Comparison of ENCODE assay signal across 25 cellular contexts in genomic region chr3:13102386-13103345, GRCh38. TPM values are rescaled to one million over a fixed set of nuclear protein-coding genes. Genes with fewer than 3 reads are reported as not detected.
DNase-seq lines count a peak whose midpoint lies in the region; ATAC-seq, FAIRE-seq and TF ChIP-seq lines count a peak whose summit lies in the region.
"Had no signal": no experiment of that assay in that cellular context is flagged by ENCODE, and none has a peak within 500 bp of the region (broad histone marks: within the 10 kb centered on the region; RNA-seq: fewer than 3 reads in every experiment).

No MANE protein-coding gene starts in this region.

- H3K4me1 ChIP-seq in kidney (ENCODE audit: control insufficient read depth in 1 of 2, insufficient read depth in 1 of 2, low read depth in 1 of 2, low read length in 2 of 2) (no peaks in the 10 kb centered on the region), spleen (peaks cover 0 to 7% (median 0%) of the 10 kb centered on the region in 6 donors), tibial artery (no peaks in the 10 kb centered on the region)

- no peak for ATAC-seq in Right ventricle myocardium superior (ENCODE audit: poor library complexity)
- no peak for ATAC-seq in left ventricle myocardium superior
- ATAC-seq: GM12878, Panc1, SK-N-SH treated with all-trans-retinoic acid at 6 μM for 48 hours had no signal

- no peaks in the 10 kb centered on the region for H3K27me3 ChIP-seq in spleen (replicated peaks in 1 of 7)
- H3K27me3 ChIP-seq in tibial artery, result peaks cover 0 to 12% of the 10 kb centered on the region in 2 donors

- H3K27ac ChIP-seq in kidney (ENCODE audit: low read depth in 2 of 2, low read length in 2 of 2) (no peak overlapping the region), spleen (no peak overlapping the region), tibial artery (no peak overlapping the region)
- H3K27ac ChIP-seq: C4-2B, GM23248 had no signal

- H3K36me3 ChIP-seq in kidney (ENCODE audit: control insufficient read depth in 1 of 2, insufficient read depth in 2 of 2, low read length in 2 of 2) (no peaks in the 10 kb centered on the region), spleen (no peaks in the 10 kb centered on the region), tibial artery (no peaks in the 10 kb centered on the region)

- H3K4me3 ChIP-seq in kidney (ENCODE audit: low read length in 2 of 2) (no peak overlapping the region), spleen (no peak overlapping the region), tibial artery (no peak overlapping the region)
- H3K4me3 ChIP-seq: GM12878, GM23248 had no signal

- no peak for FAIRE-seq in kidney (lab: Jason Lieb, UNC)
- FAIRE-seq: GM12878 had no signal

- TF ChIP-seq POLR2A in spleen (IDR thresholded peaks at IDR 0.05), result no peak

- no peaks in the 10 kb centered on the region for H3K9me3 ChIP-seq in kidney (ENCODE audit: control insufficient read depth in 1 of 2, low read length in 2 of 2)
- H3K9me3 ChIP-seq in spleen, result peaks cover 0 to 3% (median 0%) of the 10 kb centered on the region in 8 donors
- H3K9me3 ChIP-seq in tibial artery, result no peaks in the 10 kb centered on the region

- H3K9ac ChIP-seq in kidney (ENCODE audit: low read length in 2 of 2), result no peak overlapping the region
- H3K9ac ChIP-seq: GM23248 had no signal

- TF ChIP-seq CTCF in kidney (IDR thresholded peaks at IDR 0.05; ENCODE audit: borderline replicate concordance, extremely low read depth, insufficient read depth) (no peak), spleen (IDR thresholded peaks at IDR 0.05 in 8 of 11, conservative IDR thresholded peaks at IDR 0.05 in 3 of 11) (no peak), tibial artery (IDR thresholded peaks at IDR 0.05) (no peak)

- intact Hi-C loops in Right ventricle myocardium superior (cut with DNase I) (no loop called here), left ventricle myocardium superior (cut with micrococcal nuclease) (no loop called here), kidney (cut with DNase I) (no loop called here), spleen (cut with DNase I; ENCODE audit: low total_unique reads) (no loop called here), tibial artery (cut with DNase I; ENCODE audit: low total_unique reads) (no loop called here)

- peak; percentile 14 for DNase-seq in Right ventricle myocardium superior
- DNase-seq in left ventricle myocardium superior, result no peak
- DNase-seq in kidney, result peak; percentile 55
- DNase-seq in spleen, result peak; percentile 60
- DNase-seq in activated CD4-positive, CD25-positive, alpha-beta regulatory T cell (lab: John Stamatoyannopoulos, UW), result no peak
- no peak for DNase-seq in tibial artery
- no peak for DNase-seq in RKO (ENCODE audit: low spot score)
- DNase-seq: 8988T, DMS 273 treated with DMSO at 0.1 percent for 48 hours, DMS79, EL, GDM1, GM23248, H7, IMR-90, KG1, MM.1S, NCI-H1417, NCI-H1694, NCI-H2029 treated with DMSO at 0.1 percent for 48 hours, NCI-H69 had no signal

- 75 to 94% (median 85%) methylated on average over 16 to 21 of the region's 21 CpGs for WGBS in spleen, 5 donors

RNA-seq across cellular contexts. Expression of gene IQSEC1, which starts 29.4 kb away (rescaled TPM):
- total RNA-seq in Right ventricle myocardium superior, result 78.6 TPM
- 95.1 TPM for total RNA-seq in left ventricle myocardium superior
- total RNA-seq in kidney, result 45.7 TPM
- 15.1 TPM for polyA plus RNA-seq in kidney (ENCODE audit: insufficient read depth, low read depth, low replicate concordance)
- total RNA-seq in spleen, result 100 to 1,000 TPM; 107 to 170 (median 123) TPM
- 10 to 100 TPM; 23.0 to 39.1 (median 38.7) TPM for polyA plus RNA-seq in spleen

Comparison
In these comparisons a context has a peak if more than half of its experiments do, and no peak if none do; other contexts are left out.
1. DNase-seq: peak in Right ventricle myocardium superior (single experiment), kidney (single experiment) and spleen (single experiment); none in left ventricle myocardium superior (single experiment), activated CD4-positive, CD25-positive, alpha-beta regulatory T cell (0 of 4), tibial artery (0 of 2) and RKO (single experiment).